26 cellular contexts compared by ENCODE assay signal in genomic region chr11:46721286-46721685, GRCh38. TPM values are rescaled to one million over a fixed set of nuclear protein-coding genes. Genes with fewer than 3 reads are reported as not detected.
DNase-seq lines count a peak whose midpoint lies in the region; ATAC-seq and TF ChIP-seq lines count a peak whose summit lies in the region.
"Had no signal": no experiment of that assay in that cellular context is flagged by ENCODE, and none has a peak within 500 bp of the region (broad histone marks: within the 10 kb centered on the region; RNA-seq: fewer than 3 reads in every experiment).

No MANE protein-coding gene starts in this region.

- no peaks in the 10 kb centered on the region for H3F3A ChIP-seq in neural progenitor cell (ENCODE audit: low read depth)

- no peak overlapping the region for H3K4me2 ChIP-seq in neural progenitor cell
- H3K4me2 ChIP-seq: PC-9 had no signal

- peak overlapping the region; percentile 85 for H3K27ac Mint-ChIP-seq in endothelial cell (ENCODE audit: unreplicated experiment)
- peak overlapping the region; percentile 91 for H3K27ac Mint-ChIP-seq in neural progenitor cell
- H3K27ac Mint-ChIP-seq: IgD-negative memory B cell had no signal

- no peak overlapping the region for H3K27ac ChIP-seq in neural progenitor cell
- H3K27ac ChIP-seq: PC-9, SJSA1 had no signal

- DNase-seq in H7 (peak; percentile 16), endothelial cell (ENCODE audit: low spot score) (no peak), neural progenitor cell (ENCODE audit: low spot score) (no peak), NCI-H2196 (lab: John Stamatoyannopoulos, UW; ENCODE audit: unreplicated experiment) (no peak), NCI-H345 treated with DMSO at 0.1 percent for 48 hours (lab: John Stamatoyannopoulos, UW; ENCODE audit: unreplicated experiment) (no peak)
- DNase-seq: C1 segment of cervical spinal cord; CD4-positive, alpha-beta memory T cell; COR-L47; NCI-H1048; NCI-H1417; NCI-H187; NCI-H2081 treated with DMSO at 0.1 percent for 48 hours; NCI-H446 treated with DMSO at 0.1 percent for 48 hours; NCI-H526; NCI-H82; NK-92 treated with Interleukin-12 subunit alpha and Interleukin-12 subunit beta, amount 100 ng/mL, for 24 hours; PC-9; Right ventricle myocardium superior had no signal

- H3K4me3 ChIP-seq in H7 (ENCODE audit: insufficient read depth, low read depth, low read length) (no peak overlapping the region), neural progenitor cell (no peak overlapping the region)
- H3K4me3 ChIP-seq: PC-9, SJSA1 had no signal

- H2AFZ ChIP-seq in neural progenitor cell (replicated peaks) = no peak overlapping the region
- H2AFZ ChIP-seq: PC-9 had no signal

- H3K27me3 ChIP-seq in H7 (ENCODE audit: control insufficient read depth, insufficient read depth, low read length) (no peaks in the 10 kb centered on the region), neural progenitor cell (no peaks in the 10 kb centered on the region)
- H3K27me3 ChIP-seq: SJSA1 had no signal

- no peak overlapping the region for H3K9ac ChIP-seq in neural progenitor cell

- H3K27me3 Mint-ChIP-seq in endothelial cell (ENCODE audit: unreplicated experiment) = peaks cover 7% of the 10 kb centered on the region
- peaks cover 8% of the 10 kb centered on the region for H3K27me3 Mint-ChIP-seq in neural progenitor cell (ENCODE audit: insufficient read depth, low read depth)
- H3K27me3 Mint-ChIP-seq: CD4-positive, alpha-beta memory T cell; IgD-negative memory B cell had no signal

- H3K9me3 Mint-ChIP-seq in endothelial cell (ENCODE audit: unreplicated experiment) (no peaks in the 10 kb centered on the region), neural progenitor cell (no peaks in the 10 kb centered on the region)
- H3K9me3 Mint-ChIP-seq: CD4-positive, alpha-beta memory T cell; IgD-negative memory B cell had no signal

- H3K36me3 ChIP-seq in H7 (replicated peaks; ENCODE audit: control insufficient read depth, insufficient read depth, low read length) (no peaks in the 10 kb centered on the region), neural progenitor cell (no peaks in the 10 kb centered on the region)
- H3K36me3 ChIP-seq: SJSA1 had no signal

- H3K4me1 Mint-ChIP-seq in endothelial cell (ENCODE audit: unreplicated experiment) = peaks cover 25% of the 10 kb centered on the region
- peaks cover 14% of the 10 kb centered on the region for H3K4me1 Mint-ChIP-seq in neural progenitor cell

- H3K9me3 ChIP-seq in neural progenitor cell (ENCODE audit: low read depth) = no peaks in the 10 kb centered on the region
- H3K9me3 ChIP-seq: SJSA1 had no signal

- TF ChIP-seq CTCF in endothelial cell (IDR thresholded peaks at IDR 0.05; ENCODE audit: unreplicated experiment) (no peak), neural progenitor cell (IDR thresholded peaks at IDR 0.05) (no peak)

- H3K4me3 Mint-ChIP-seq in endothelial cell (ENCODE audit: unreplicated experiment) (peak overlapping the region; percentile 44), neural progenitor cell (no peak overlapping the region)
- H3K4me3 Mint-ChIP-seq: CD4-positive, alpha-beta memory T cell had no signal

- no peaks in the 10 kb centered on the region for H3K4me1 ChIP-seq in neural progenitor cell

- ATAC-seq in HG03520 (IDR thresholded peaks at IDR 0.05; ENCODE audit: unreplicated experiment) (no peak), GM18517 (IDR thresholded peaks at IDR 0.05; ENCODE audit: unreplicated experiment) (no peak)
- ATAC-seq: HCT116 had no signal

- H3K79me2 ChIP-seq in neural progenitor cell (ENCODE audit: low read depth) = no peaks in the 10 kb centered on the region

- H3K36me3 Mint-ChIP-seq in endothelial cell (ENCODE audit: low read depth, unreplicated experiment) (peaks cover 8% of the 10 kb centered on the region), neural progenitor cell (no peaks in the 10 kb centered on the region)
- H3K36me3 Mint-ChIP-seq: CD4-positive, alpha-beta memory T cell; IgD-negative memory B cell had no signal

- no peaks in the 10 kb centered on the region for H4K20me1 ChIP-seq in neural progenitor cell (ENCODE audit: low read depth)

RNA-seq across cellular contexts. Expression of gene F2, which starts 2.3 kb away (rescaled TPM):
- total RNA-seq in H7 (2014; rRNA removed; shearing (Covaris generic)) = 0.33 TPM in 1 of 2 replicates, not detected in the other
- total RNA-seq in endothelial cell (ENCODE audit: unreplicated experiment) (4.4 TPM), neural progenitor cell (ENCODE audit: low replicate concordance) (0.06 TPM in 1 of 2 replicates, not detected in the other)
- total RNA-seq: A673; CD4-positive, alpha-beta memory T cell; H1; PC-9; RPMI7951; SJSA1 had no signal

RNA-seq across cellular contexts. Expression of gene ZNF408, which starts 20.5 kb away (rescaled TPM):
- 20.6 and 23.1 TPM in 2 replicates for total RNA-seq in H7 (2014; rRNA removed; shearing (Covaris generic))
- 23.2 TPM for total RNA-seq in endothelial cell (ENCODE audit: unreplicated experiment)
- total RNA-seq in neural progenitor cell (ENCODE audit: low replicate concordance) = 2.8 and 10.7 TPM in 2 replicates

RNA-seq across cellular contexts. Expression of gene ARHGAP1, which starts 20.9 kb away (rescaled TPM):
- 27.5 and 30.8 TPM in 2 replicates for total RNA-seq in H7 (2014; rRNA removed; shearing (Covaris generic))
- total RNA-seq in endothelial cell (ENCODE audit: unreplicated experiment) = 69.5 TPM
- 8.1 and 11.8 TPM in 2 replicates for total RNA-seq in neural progenitor cell (ENCODE audit: low replicate concordance)
